In genomic region chr22:37316875-37317371, GRCh38 we compare ENCODE assay signal across 8 cellular contexts. TPM values are rescaled to one million over a fixed set of nuclear protein-coding genes. Genes with fewer than 3 reads are reported as not detected.
A peak's percentile ranks its signal among the peaks of the same experiment; 100 is the strongest.
DNase-seq lines count a peak whose midpoint lies in the region; ATAC-seq and FAIRE-seq lines count a peak whose summit lies in the region.

No MANE protein-coding gene starts in this region.

- H3K27ac Mint-ChIP-seq in activated naive CD8-positive, alpha-beta T cell treated with anti-CD3 and anti-CD28 coated beads for 36 hours: no peak overlapping the region

- DNase-seq in Daoy (ENCODE audit: low read depth): peak; percentile 94
- peak; percentile 63 to 81 for DNase-seq in Kasumi-1 (lab: John Stamatoyannopoulos, UW)
- DNase-seq in SKM-1 treated with dmso at 0.1 percent for 144 hours (lab: John Stamatoyannopoulos, UW; ENCODE audit: unreplicated experiment): peak; percentile 71
- peak; percentile 71 for DNase-seq in activated naive CD8-positive, alpha-beta T cell treated with anti-CD3 and anti-CD28 coated beads for 36 hours
- peak; percentile 85 for DNase-seq in Right ventricle myocardium inferior (ENCODE audit: missing footprints)
- DNase-seq in posterior vena cava (ENCODE audit: low spot score): peak; percentile 89
- DNase-seq in urothelium cell line (ENCODE audit: low spot score): peak; percentile 94

- intact Hi-C loops in Right ventricle myocardium inferior (cut with DNase I) (loop anchor here (1.0 to 10.0 kb wide), 3 partner anchors 110 to 248 kb away; partner anchors contain the start of genes CDC42EP1 and ELFN2), posterior vena cava (cut with DNase I) (no loop called here)

- ATAC-seq in Right ventricle myocardium inferior: peak; percentile 83
- no peak for ATAC-seq in HG02759 (IDR thresholded peaks at IDR 0.05; ENCODE audit: unreplicated experiment)

- peaks cover 4% of the 10 kb centered on the region for H3K27me3 Mint-ChIP-seq in activated naive CD8-positive, alpha-beta T cell treated with anti-CD3 and anti-CD28 coated beads for 36 hours

- FAIRE-seq in urothelium cell line (lab: Jason Lieb, UNC): peak; percentile 98

- H3K4me3 Mint-ChIP-seq in activated naive CD8-positive, alpha-beta T cell treated with anti-CD3 and anti-CD28 coated beads for 36 hours: no peak overlapping the region

- peaks cover 5% of the 10 kb centered on the region for H3K36me3 Mint-ChIP-seq in activated naive CD8-positive, alpha-beta T cell treated with anti-CD3 and anti-CD28 coated beads for 36 hours

- no peaks in the 10 kb centered on the region for H3K9me3 Mint-ChIP-seq in activated naive CD8-positive, alpha-beta T cell treated with anti-CD3 and anti-CD28 coated beads for 36 hours

- H3K4me1 Mint-ChIP-seq in activated naive CD8-positive, alpha-beta T cell treated with anti-CD3 and anti-CD28 coated beads for 36 hours: peaks cover 30% of the 10 kb centered on the region

RNA-seq across cellular contexts. Expression of gene CYTH4, which starts 34.6 kb away (rescaled TPM):
- total RNA-seq in Daoy (2014; rRNA removed; shearing (Covaris generic)): 1.7 and 8.2 TPM in 2 replicates
- 10 to 100 TPM; 16.6 to 17.3 TPM for total RNA-seq in activated naive CD8-positive, alpha-beta T cell treated with anti-CD3 and anti-CD28 coated beads for 36 hours
- total RNA-seq in Right ventricle myocardium inferior: 7.5 TPM
- 10 to 100 TPM; 20.7 to 31.7 TPM for total RNA-seq in posterior vena cava
